ENCODE assay signal across 24 cellular contexts in the genomic region with DNA sequence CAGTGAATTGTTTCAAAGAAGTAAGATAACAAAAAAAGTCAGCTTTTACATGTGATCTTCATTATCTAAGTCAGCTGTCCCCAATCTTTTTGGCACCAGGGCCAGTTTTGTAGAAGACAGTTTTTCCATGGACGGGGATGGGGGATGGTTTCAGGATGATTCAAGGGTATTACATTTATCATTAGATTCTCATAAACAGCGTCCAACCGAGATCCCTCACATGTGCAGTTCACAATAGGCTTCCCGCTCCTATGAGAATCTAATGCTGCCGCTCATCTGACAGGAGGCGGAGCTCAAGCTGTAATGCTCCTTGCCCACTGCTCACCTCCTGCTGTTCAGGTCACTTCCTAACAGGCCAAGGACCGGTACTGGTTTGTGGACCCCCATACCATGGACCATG.
"Had no signal": no experiment of that assay in that cellular context is flagged by ENCODE, and none has a peak within 500 bp of the region (broad histone marks: within the 10 kb centered on the region; RNA-seq: fewer than 3 reads in every experiment).

No MANE protein-coding gene starts in this region.

- H3K27ac Mint-ChIP-seq: dendritic cell treated with granulocyte-macrophage colony-stimulating factor and Interleukin-4, amounts not matched to agents 40 ng/mL and 50 ng/mL, for 4 days; effector memory CD8-positive, alpha-beta T cell; endodermal cell; mesothelial cell of epicardium; naive B cell had no signal

- H3K36me3 Mint-ChIP-seq: naive B cell had no signal

- H3K27me3 ChIP-seq: colonic mucosa, esophagus muscularis mucosa, foreskin keratinocyte, gastroesophageal sphincter, heart right ventricle, left lung had no signal

- H3K9me3 Mint-ChIP-seq: dendritic cell treated with granulocyte-macrophage colony-stimulating factor and Interleukin-4, amounts not matched to agents 40 ng/mL and 50 ng/mL, for 4 days had no signal

- H3K27ac ChIP-seq: colonic mucosa, epithelial cell of prostate, esophagus muscularis mucosa, foreskin keratinocyte, gastroesophageal sphincter, heart right ventricle, left lung, lower lobe of right lung had no signal

- H3K4me1 ChIP-seq: colonic mucosa, esophagus muscularis mucosa, gastroesophageal sphincter, heart right ventricle, left lung, lower lobe of right lung had no signal

- H3K9me3 ChIP-seq: colonic mucosa, lower lobe of right lung had no signal

- H3K36me3 ChIP-seq: colonic mucosa, esophagus muscularis mucosa, gastroesophageal sphincter, heart right ventricle, left lung, lower lobe of right lung had no signal

- H3K4me3 Mint-ChIP-seq: dendritic cell treated with granulocyte-macrophage colony-stimulating factor and Interleukin-4, amounts not matched to agents 40 ng/mL and 50 ng/mL, for 4 days; effector memory CD8-positive, alpha-beta T cell; endodermal cell; mesothelial cell of epicardium; naive B cell had no signal

- H3K4me1 Mint-ChIP-seq: naive B cell had no signal

- DNase-seq: colonic mucosa; cortex of kidney; effector CD8-positive, alpha-beta T cell; effector memory CD8-positive, alpha-beta T cell; endodermal cell; foreskin keratinocyte; heart right ventricle; hippocampal formation; left cardiac atrium; left lung; left ventricle myocardium superior; lower lobe of right lung; mesenchymal stem cell; mucosa of descending colon; naive B cell had no signal

- H3K4me3 ChIP-seq: colonic mucosa, esophagus muscularis mucosa, gastroesophageal sphincter, heart right ventricle, left lung, lower lobe of right lung, mucosa of descending colon had no signal

- ATAC-seq: effector memory CD8-positive, alpha-beta T cell; foreskin keratinocyte; gastroesophageal sphincter; heart right ventricle; left cardiac atrium; left lung; left ventricle myocardium superior; lower lobe of right lung; mucosa of descending colon had no signal

- H3K27me3 Mint-ChIP-seq: dendritic cell treated with granulocyte-macrophage colony-stimulating factor and Interleukin-4, amounts not matched to agents 40 ng/mL and 50 ng/mL, for 4 days; effector memory CD8-positive, alpha-beta T cell; naive B cell had no signal

- FAIRE-seq: endometrium, frontal cortex, islet of Langerhans, keratinocyte had no signal
